In genomic region chr10:132727411-132727810, GRCh38 we compare ENCODE assay signal across 18 cellular contexts. TPM values are rescaled to one million over a fixed set of nuclear protein-coding genes. Genes with fewer than 3 reads are reported as not detected.
A peak's percentile ranks its signal among the peaks of the same experiment; 100 is the strongest.
DNase-seq lines count a peak whose midpoint lies in the region; ATAC-seq and TF ChIP-seq lines count a peak whose summit lies in the region.
"Had no signal": no experiment of that assay in that cellular context is flagged by ENCODE, and none has a peak within 500 bp of the region (broad histone marks: within the 10 kb centered on the region; RNA-seq: fewer than 3 reads in every experiment).

No MANE protein-coding gene starts in this region.

- no peaks in the 10 kb centered on the region for H3K36me3 ChIP-seq in HEK293 (ENCODE audit: control insufficient read depth in 2 of 2, insufficient read depth in 1 of 2, low read length in 2 of 2)

- H3K4me1 ChIP-seq in HEK293 (ENCODE audit: control insufficient read depth, insufficient read depth, low read length): no peaks in the 10 kb centered on the region
- H3K4me1 ChIP-seq: A549, Caco-2 had no signal

- H3K4me3 ChIP-seq in HEK293 (ENCODE audit: low read depth, low read length): no peak overlapping the region
- H3K4me3 ChIP-seq: A549; BLaER1 treated with 17β-estradiol and CSF1 and Interleukin-3, amounts not matched to agents 10 nM and 100 nM had no signal

- TF ChIP-seq CTCF in HEK293 (tag by site-specific recombination; IDR thresholded peaks at IDR 0.05): no peak

- POLR2A ChIA-PET in HEK293 (lab: Yijun Ruan, JAX): no interaction called here

- no peaks in the 10 kb centered on the region for H3K9me3 ChIP-seq in HEK293 (ENCODE audit: control insufficient read depth, insufficient read depth, low read depth, low read length)
- H3K9me3 ChIP-seq: A549; BLaER1 treated with 17β-estradiol and CSF1 and Interleukin-3, amounts not matched to agents 10 nM and 100 nM; Caco-2 had no signal

- peak overlapping the region; percentile 22 to 31 for H3K27ac Mint-ChIP-seq in activated naive CD4-positive, alpha-beta T cell treated with anti-CD3 and anti-CD28 coated beads, Interleukin-2, amount 50 U/mL, for 72 hours
- H3K27ac Mint-ChIP-seq in stimulated activated effector memory CD8-positive, alpha-beta T cell treated with anti-CD3 and anti-CD28 coated beads, Interleukin-12 subunit alpha, Interleukin-12 subunit beta, amount 100 ng/mL, for 72 hours: peak overlapping the region; percentile 20
- H3K27ac Mint-ChIP-seq: B cell; CD4-positive, alpha-beta T cell; CD8-positive, alpha-beta T cell had no signal

- DNase-seq in activated naive CD4-positive, alpha-beta T cell treated with anti-CD3 and anti-CD28 coated beads, Interleukin-2, amount 50 U/mL, for 72 hours (ENCODE audit: low spot score in 2 of 2): no peak
- no peak for DNase-seq in activated naive CD4-positive, alpha-beta T cell treated with Interleukin-2 at 50 U/mL for 16 hours
- no peak for DNase-seq in stimulated activated effector memory CD8-positive, alpha-beta T cell treated with anti-CD3 and anti-CD28 coated beads, Interleukin-12 subunit alpha, Interleukin-12 subunit beta, amount 100 ng/mL, for 72 hours (ENCODE audit: low spot score in 2 of 2)
- no peak for DNase-seq in NCI-H2107 (lab: John Stamatoyannopoulos, UW)
- DNase-seq: AML-193; Caco-2; Calu3; CD4-positive, alpha-beta T cell; CD8-positive, alpha-beta T cell; DMS79 treated with DMSO at 0.1 percent for 48 hours; GF-D8 had no signal

- no peaks in the 10 kb centered on the region for H3K9me3 Mint-ChIP-seq in activated naive CD4-positive, alpha-beta T cell treated with anti-CD3 and anti-CD28 coated beads, Interleukin-2, amount 50 U/mL, for 72 hours
- H3K9me3 Mint-ChIP-seq in stimulated activated effector memory CD8-positive, alpha-beta T cell treated with anti-CD3 and anti-CD28 coated beads, Interleukin-12 subunit alpha, Interleukin-12 subunit beta, amount 100 ng/mL, for 72 hours: no peaks in the 10 kb centered on the region
- H3K9me3 Mint-ChIP-seq: CD4-positive, alpha-beta T cell; CD8-positive, alpha-beta T cell had no signal

- CTCF ChIA-PET in HEK293 (lab: Yijun Ruan, JAX): no interaction called here

- no peak for ATAC-seq in activated naive CD4-positive, alpha-beta T cell treated with anti-CD3 and anti-CD28 coated beads, Interleukin-2, amount 50 U/mL, for 72 hours
- ATAC-seq in stimulated activated effector memory CD8-positive, alpha-beta T cell treated with anti-CD3 and anti-CD28 coated beads, Interleukin-12 subunit alpha, Interleukin-12 subunit beta, amount 100 ng/mL, for 72 hours: no peak
- ATAC-seq: A549; CD8-positive, alpha-beta T cell had no signal

- H3K36me3 Mint-ChIP-seq in activated naive CD4-positive, alpha-beta T cell treated with anti-CD3 and anti-CD28 coated beads, Interleukin-2, amount 50 U/mL, for 72 hours: no peaks in the 10 kb centered on the region
- peaks cover 7% of the 10 kb centered on the region for H3K36me3 Mint-ChIP-seq in stimulated activated effector memory CD8-positive, alpha-beta T cell treated with anti-CD3 and anti-CD28 coated beads, Interleukin-12 subunit alpha, Interleukin-12 subunit beta, amount 100 ng/mL, for 72 hours

- H3K27ac ChIP-seq in HEK293 (ENCODE audit: extremely low read depth, low read depth, low read length): no peak overlapping the region
- H3K27ac ChIP-seq: 22Rv1; A549; BLaER1 treated with 17β-estradiol and CSF1 and Interleukin-3, amounts not matched to agents 10 nM and 100 nM; C4-2B had no signal

- H3K4me1 Mint-ChIP-seq in stimulated activated effector memory CD8-positive, alpha-beta T cell treated with anti-CD3 and anti-CD28 coated beads, Interleukin-12 subunit alpha, Interleukin-12 subunit beta, amount 100 ng/mL, for 72 hours: no peaks in the 10 kb centered on the region
- H3K4me1 Mint-ChIP-seq: B cell had no signal

- no peak overlapping the region for H3K4me3 Mint-ChIP-seq in stimulated activated effector memory CD8-positive, alpha-beta T cell treated with anti-CD3 and anti-CD28 coated beads, Interleukin-12 subunit alpha, Interleukin-12 subunit beta, amount 100 ng/mL, for 72 hours
- H3K4me3 Mint-ChIP-seq: B cell; CD4-positive, alpha-beta T cell; CD8-positive, alpha-beta T cell had no signal

TF ChIP-seq in HEK293, 187 proteins besides CTCF, POLR2A, EP300 and RAD21:
- TF ChIP-seq ZNF600 (tag by site-specific recombination; IDR thresholded peaks at IDR 0.05) (no peak), ZNF704 (tag by site-specific recombination; IDR thresholded peaks at IDR 0.05) (no peak), SCRT2 (tag by site-specific recombination; IDR thresholded peaks at IDR 0.05) (peak; percentile 34; the same call in 1 of the 2 replicates)

RNA-seq across cellular contexts. Expression of gene NKX6-2, which starts 58.5 kb away (rescaled TPM):
- total RNA-seq in activated naive CD4-positive, alpha-beta T cell treated with anti-CD3 and anti-CD28 coated beads, Interleukin-2, amount 50 U/mL, for 72 hours: not detected
- total RNA-seq: A172; B cell; Caco-2; Calu3; CD4-positive, alpha-beta T cell; CD8-positive, alpha-beta T cell had no signal
